ENCODE assay signal across 1 cellular context in genomic region chr17:46930083-46930482, GRCh38.
TF ChIP-seq lines count a peak whose summit lies in the region.

No MANE protein-coding gene starts in this region.

TF ChIP-seq in WTC11, 78 proteins besides CTCF, POLR2A, EP300 and RAD21 (continued from another document):
- no peak for TF ChIP-seq ZBTB43 (CRISPR knock-in tag; IDR thresholded peaks at IDR 0.05)
- TF ChIP-seq ATF1 (CRISPR knock-in tag; IDR thresholded peaks at IDR 0.05) = no peak
- no peak for TF ChIP-seq RORB (CRISPR knock-in tag; IDR thresholded peaks at IDR 0.05)
- no peak for TF ChIP-seq STAT6 (CRISPR knock-in tag; conservative IDR thresholded peaks at IDR 0.05; ENCODE audit: low read depth)
- TF ChIP-seq FOXK1 (CRISPR knock-in tag; IDR thresholded peaks at IDR 0.05) = no peak
- TF ChIP-seq ZNF263 (CRISPR knock-in tag; IDR thresholded peaks at IDR 0.05; ENCODE audit: low read depth) = no peak
- no peak for TF ChIP-seq E2F4 (CRISPR knock-in tag; IDR thresholded peaks at IDR 0.05; ENCODE audit: borderline replicate concordance, low read depth)
- no peak for TF ChIP-seq SMAD3 (CRISPR knock-in tag; IDR thresholded peaks at IDR 0.05; ENCODE audit: borderline replicate concordance)
- TF ChIP-seq ARID4B (CRISPR knock-in tag; IDR thresholded peaks at IDR 0.05; ENCODE audit: borderline replicate concordance) = no peak
- TF ChIP-seq NFE2L1 (CRISPR knock-in tag; IDR thresholded peaks at IDR 0.05) = no peak
- no peak for TF ChIP-seq MXD4 (CRISPR knock-in tag; IDR thresholded peaks at IDR 0.05; ENCODE audit: borderline replicate concordance)
- TF ChIP-seq ATF3 (CRISPR knock-in tag; conservative IDR thresholded peaks at IDR 0.05) = no peak
- no peak for TF ChIP-seq FOXP4 (CRISPR knock-in tag; IDR thresholded peaks at IDR 0.05)
- no peak for TF ChIP-seq NR1H2 (CRISPR knock-in tag; IDR thresholded peaks at IDR 0.05)
